1 cellular context compared by ENCODE assay signal in the genomic region with DNA sequence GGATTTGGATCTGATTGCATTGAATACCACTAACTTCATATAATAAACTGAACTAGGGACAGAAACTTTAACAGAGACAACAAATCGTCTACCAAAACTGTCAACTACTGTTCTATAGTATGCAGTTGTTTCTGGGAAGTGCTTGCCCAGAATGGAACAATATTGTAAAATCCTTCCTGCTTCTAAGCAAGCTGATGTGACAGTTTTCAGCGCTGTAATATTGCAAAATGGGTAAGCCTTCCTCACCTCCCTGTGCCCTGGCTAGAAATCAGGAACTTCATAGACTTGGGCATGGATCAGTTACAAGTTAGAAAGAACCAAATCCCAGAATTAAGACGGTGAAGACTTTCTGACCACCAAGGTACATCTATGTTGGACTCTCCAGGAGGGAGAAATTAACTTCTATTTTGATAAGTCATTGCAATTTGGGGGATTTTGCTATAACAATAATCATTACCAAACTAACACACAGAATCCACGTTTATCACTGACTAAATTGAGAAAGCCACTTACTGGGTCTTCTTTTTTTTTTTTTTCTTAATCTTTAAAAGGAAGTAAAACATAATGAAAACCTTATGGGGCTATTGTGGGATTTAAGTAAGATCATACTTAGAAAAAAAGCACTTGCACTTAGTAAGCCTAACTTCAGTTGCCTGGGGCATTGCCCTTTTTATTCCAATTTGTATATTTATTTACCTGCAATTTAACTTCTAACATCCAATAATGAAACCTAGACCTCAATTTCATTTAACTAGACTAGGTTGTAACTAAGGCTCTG.
TF ChIP-seq lines count a peak whose summit lies in the region.

No MANE protein-coding gene starts in this region.

TF ChIP-seq in HepG2, 621 proteins besides CTCF, POLR2A, EP300 and RAD21 (continued from another document):
- TF ChIP-seq ZHX2 (IDR thresholded peaks at IDR 0.05; ENCODE audit: low read depth) (no peak), ZHX2 (CRISPR knock-in tag; IDR thresholded peaks at IDR 0.05; ENCODE audit: borderline replicate concordance) (no peak), NR2C2 (CRISPR knock-in tag; IDR thresholded peaks at IDR 0.05; ENCODE audit: borderline replicate concordance) (no peak), ZNF556 (CRISPR knock-in tag; IDR thresholded peaks at IDR 0.05; ENCODE audit: borderline replicate concordance) (no peak)
